ENCODE assay signal across 8 cellular contexts in the genomic region with DNA sequence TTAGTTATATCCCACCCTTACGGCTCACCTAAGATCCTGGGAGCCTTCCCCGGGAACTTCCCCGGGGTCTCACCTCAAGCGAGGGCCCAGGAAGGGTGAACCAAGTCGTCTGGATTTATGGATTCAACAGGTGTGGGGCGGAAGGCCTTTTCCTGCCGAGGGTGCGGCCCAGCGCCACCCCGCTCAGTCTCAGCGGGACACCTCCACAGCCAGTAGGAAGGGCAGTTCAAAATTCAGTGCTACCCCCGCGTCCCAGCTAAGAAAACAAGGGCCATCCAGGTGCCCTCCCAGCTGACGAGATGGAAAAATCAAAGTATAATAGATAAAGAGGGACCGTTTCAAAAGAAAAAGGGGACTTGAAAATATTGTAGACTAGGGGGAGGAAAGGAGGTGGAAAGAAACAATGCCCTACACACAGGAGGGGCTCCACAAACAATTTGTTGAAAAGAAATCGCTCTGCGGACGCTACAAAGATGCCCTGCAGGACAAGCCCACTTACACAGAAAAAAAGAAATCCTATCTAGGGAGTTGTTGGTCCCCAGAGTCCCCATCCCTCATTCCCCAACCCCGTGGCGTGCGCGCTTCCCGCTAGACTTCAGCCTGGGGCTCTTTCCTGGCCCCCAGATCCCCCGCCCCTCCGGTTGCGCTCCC. TPM values are rescaled to one million over a fixed set of nuclear protein-coding genes. Genes with fewer than 3 reads are reported as not detected.
DNase-seq lines count a peak whose midpoint lies in the region; ATAC-seq and TF ChIP-seq lines count a peak whose summit lies in the region.

No MANE protein-coding gene starts in this region.

- ATAC-seq in naive B cell (ENCODE audit: low read depth in 2 of 2) (no peak), HG02840 (IDR thresholded peaks at IDR 0.05; ENCODE audit: low FRiP score, unreplicated experiment) (no peak), HG03025 (IDR thresholded peaks at IDR 0.05; ENCODE audit: low FRiP score, unreplicated experiment) (no peak)

- DNase-seq in CD14-positive monocyte (ENCODE audit: low spot score) (no peak), NAMALWA (ENCODE audit: low spot score) (peak; percentile 52), naive B cell (no peak), GOT3 (lab: John Stamatoyannopoulos, UW) (no peak)
- DNase-seq in stimulated activated CD4-positive, alpha-beta T cell treated with anti-CD3 and anti-CD28 coated beads, Interleukin-2, amount 100 ng/mL, for 24 hours: no peak

- H3K27me3 Mint-ChIP-seq in CD14-positive monocyte (ENCODE audit: low read depth in 3 of 3) (peaks cover 48 to 57% (median 51%) of the 10 kb centered on the region in 3 donors), naive B cell (no peaks in the 10 kb centered on the region)

- H3K4me1 Mint-ChIP-seq in CD14-positive monocyte (peaks cover 27% of the 10 kb centered on the region), naive B cell (peaks cover 57 to 82% (median 75%) of the 10 kb centered on the region in 3 donors)

- H3K27ac Mint-ChIP-seq in CD14-positive monocyte: peak overlapping the region in 3 of 7 donors; percentile 10 to 13 (median 11)
- peak overlapping the region; percentile 83 to 95 (median 92) for H3K27ac Mint-ChIP-seq in naive B cell

- intact Hi-C loops in CD14-positive monocyte (cut with micrococcal nuclease): loop anchor here (5.0 kb wide), 1 partner anchor 35 kb away; no protein-coding TSS in a partner anchor

- TF ChIP-seq CTCF in CD14-positive monocyte (IDR thresholded peaks at IDR 0.05): no peak

- peaks cover 4 to 9% of the 10 kb centered on the region in 2 donors for H3K36me3 Mint-ChIP-seq in CD14-positive monocyte
- peaks cover 14 to 15% of the 10 kb centered on the region in 2 donors for H3K36me3 Mint-ChIP-seq in naive B cell

- H3K4me3 Mint-ChIP-seq in CD14-positive monocyte (peak overlapping the region; percentile 76), naive B cell (peak overlapping the region; percentile 89 to 100 (median 96))

- H3K9me3 Mint-ChIP-seq in CD14-positive monocyte (peaks cover 0 to 4% (median 2%) of the 10 kb centered on the region in 7 donors), naive B cell (no peaks in the 10 kb centered on the region)

- peak overlapping the region; percentile 69 for H3K27ac ChIP-seq in cingulate gyrus (ENCODE audit: low read depth, low read length)

RNA-seq across cellular contexts. Expression of gene SLC2A1, which starts 1.3 kb away (rescaled TPM):
- polyA plus RNA-seq in CD14-positive monocyte (under 1 TPM; 0.56 to 0.71 TPM), naive B cell (ENCODE audit: low read depth in 6 of 6) (100 to 1,000 TPM in 1 of 6 donors, 10 to 100 TPM in 5; 58.4 to 125 (median 89.7) TPM)

Comparison
In these comparisons a context has a peak if more than half of its experiments do, and no peak if none do; other contexts are left out.
1. RNA of gene SLC2A1, which starts 1.3 kb away (polyA plus RNA-seq): 58.4 to 125 TPM in naive B cell; 0.56 to 0.71 TPM in CD14-positive monocyte; every median in the first group is over 10 times any median in the second.